ENCODE assay signal across 1 cellular context in the genomic region with DNA sequence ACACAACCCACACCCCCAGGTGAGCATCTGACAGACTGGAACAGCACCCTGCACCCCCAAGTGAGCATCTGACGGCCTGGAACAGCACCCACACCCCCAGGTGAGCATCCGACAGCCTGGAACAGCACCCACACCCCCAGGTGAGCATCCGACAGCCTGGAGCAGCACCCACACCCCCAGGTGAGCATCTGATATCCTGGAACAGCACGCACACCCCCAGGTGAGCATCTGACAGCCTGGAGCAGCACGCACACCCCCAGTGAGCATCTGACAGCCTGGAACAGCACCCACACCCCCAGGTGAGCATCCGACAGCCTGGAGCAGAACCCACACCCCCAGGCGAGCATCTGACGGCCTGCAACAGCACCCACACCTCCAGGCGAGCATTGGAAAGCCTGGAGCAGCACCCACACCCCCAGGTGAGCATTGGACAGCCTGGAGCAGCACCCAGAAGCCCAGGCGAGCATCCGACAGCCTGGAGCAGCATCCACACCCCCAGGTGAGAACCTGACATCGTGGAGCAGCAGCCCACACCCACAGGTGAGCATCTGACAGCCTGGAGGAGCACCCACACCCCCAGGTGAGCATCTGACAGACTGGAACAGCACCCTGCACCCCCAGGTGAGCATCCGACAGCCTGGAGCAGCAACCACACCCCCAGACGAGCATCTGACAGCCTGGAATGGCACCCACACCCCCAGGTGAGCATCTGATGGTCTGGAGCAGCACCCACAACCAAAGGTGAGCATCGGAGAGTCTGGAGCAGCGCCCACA. TPM values are rescaled to one million over a fixed set of nuclear protein-coding genes. Genes with fewer than 3 reads are reported as not detected.
"Had no signal": no experiment of that assay in that cellular context is flagged by ENCODE, and none has a peak within 500 bp of the region (broad histone marks: within the 10 kb centered on the region; RNA-seq: fewer than 3 reads in every experiment).

No MANE protein-coding gene starts in this region.

RNA-seq across cellular contexts. Expression of a gene that starts 19.5 kb away (rescaled TPM):
- total RNA-seq: body of pancreas had no signal
